8 cellular contexts compared by ENCODE assay signal in the genomic region with DNA sequence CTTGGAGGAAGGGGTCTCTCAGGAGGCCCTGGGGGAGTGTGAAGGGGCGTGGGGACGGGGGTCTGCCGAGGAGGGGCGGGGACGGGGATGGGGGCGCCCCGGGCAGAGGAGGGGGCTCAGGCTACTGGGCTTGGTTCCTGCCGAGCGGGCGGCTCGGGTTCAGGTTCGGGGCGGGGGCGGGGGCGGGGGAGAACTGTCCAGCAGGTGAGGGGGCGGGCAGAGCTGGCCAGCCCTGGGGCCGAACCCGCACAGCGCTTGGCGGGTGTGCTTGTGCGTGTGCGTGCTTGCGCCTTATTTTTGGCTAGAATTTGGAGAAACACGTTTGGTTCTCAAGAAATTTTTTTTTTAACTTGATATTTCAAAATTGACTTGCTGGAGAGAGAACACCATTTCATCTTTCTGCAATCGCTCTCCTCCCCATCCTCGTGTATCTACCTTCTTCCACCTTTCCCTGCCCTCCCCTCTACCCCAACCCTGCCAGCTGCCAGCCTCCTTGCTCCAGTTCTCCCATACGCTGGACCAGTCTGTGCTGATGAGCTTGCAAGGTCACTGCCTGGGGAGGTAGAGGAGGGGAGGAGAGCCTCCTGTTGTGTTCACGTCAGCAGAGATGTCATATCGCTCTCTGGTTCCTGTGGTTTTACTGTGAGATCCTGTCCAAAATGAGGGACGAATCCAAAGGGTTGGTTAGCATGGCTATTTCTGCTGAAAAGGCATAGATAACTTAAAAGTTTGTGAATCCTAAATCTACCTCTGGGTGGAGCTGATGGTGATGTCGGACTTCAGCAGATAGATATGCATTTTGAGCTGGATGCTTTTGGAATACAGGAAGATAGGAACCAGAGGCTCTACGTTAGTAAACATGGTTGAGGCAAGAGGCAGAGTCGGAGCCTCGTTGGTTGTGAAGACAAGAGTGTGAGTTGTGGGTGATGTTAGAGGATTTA. TPM values are rescaled to one million over a fixed set of nuclear protein-coding genes. Genes with fewer than 3 reads are reported as not detected.
DNase-seq lines count a peak whose midpoint lies in the region; ATAC-seq and TF ChIP-seq lines count a peak whose summit lies in the region.

No MANE protein-coding gene starts in this region.

- peak overlapping the region; percentile 83 for H3K4me2 ChIP-seq in HCT116 (ENCODE audit: low read length)
- peak overlapping the region; percentile 93 for H3K4me2 ChIP-seq in PC-3 (ENCODE audit: low read length)

- 1% methylated on average over 34 of the region's 34 CpGs for WGBS in right cardiac atrium

- H3K79me2 ChIP-seq in HCT116 (ENCODE audit: insufficient read depth, low read length) (peaks cover 39% of the 10 kb centered on the region), PC-3 (ENCODE audit: low read length) (peaks cover 41% of the 10 kb centered on the region)

- no peaks in the 10 kb centered on the region for H4K20me1 ChIP-seq in HCT116 (ENCODE audit: insufficient read depth)
- H4K20me1 ChIP-seq in PC-3 (ENCODE audit: low read length), result peaks cover 14% of the 10 kb centered on the region; the same call in 1 of the 2 replicates

- intact Hi-C loops in HCT116 (cut with micrococcal nuclease) (loop anchor here (2.0 kb wide), 2 partner anchors 84 to 138 kb away; partner anchors contain the start of gene SLC39A13), PC-3 (cut with micrococcal nuclease) (loop anchor here (2.0 kb wide), 1 partner anchor 84 kb away; no protein-coding TSS in a partner anchor), right cardiac atrium (cut with DNase I) (loop anchor here in 2 of 4 donors (10.0 kb wide), 1 partner anchor 84 kb away; the partner anchor contains the start of gene MYBPC3 (in 2 of the 2))

- DNase-seq in AML-193 (lab: John Stamatoyannopoulos, UW) (peak; percentile 23 to 39), HCT116 (ENCODE audit: low read depth, low spot score) (no peak), PC-3 (peak; percentile 49), amniotic epithelial cell (ENCODE audit: low read depth) (peak; percentile 57), right cardiac atrium (peak in 1 of 3 donors; percentile 62), retina (peak; percentile 59), germinal center (ENCODE audit: low spot score) (no peak)

- H3F3A ChIP-seq in PC-3 (ENCODE audit: low read length, unreplicated experiment), result no peaks in the 10 kb centered on the region

- H3K4me3 ChIP-seq in HCT116 (replicated peaks in 1 of 2; ENCODE audit: low read depth in 1 of 2, low read length in 2 of 2), result peak overlapping the region; percentile 59 to 76
- peak overlapping the region; percentile 71 for H3K4me3 ChIP-seq in PC-3 (ENCODE audit: low read length)
- peak overlapping the region; percentile 81 for H3K4me3 ChIP-seq in right cardiac atrium (ENCODE audit: low read length)

- H3K36me3 ChIP-seq in HCT116 (ENCODE audit: control insufficient read depth in 1 of 2, insufficient read depth in 2 of 2, low read length in 2 of 2), result peaks cover 3 to 5% of the 10 kb centered on the region in 2 experiments; a peak in 2 of 4 replicates
- H3K36me3 ChIP-seq in PC-3 (ENCODE audit: low read depth, low read length), result peaks cover 6% of the 10 kb centered on the region

- CTCF ChIA-PET in HCT116 (lab: Charles Lee), result interaction anchor here (0.8 to 1.4 kb wide), 3 partner anchors 11 to 84 kb away, joined by 3 to 4 read pairs (median 3); no protein-coding TSS in a partner anchor
- CTCF ChIA-PET in PC-3 (lab: Charles Lee), result interaction anchor here (1.0 to 1.1 kb wide), 2 partner anchors 11 to 84 kb away, joined by 8 to 13 read pairs; no protein-coding TSS in a partner anchor

- H3K9me2 ChIP-seq in HCT116 (ENCODE audit: insufficient read depth) (no peaks in the 10 kb centered on the region), PC-3 (replicated peaks; ENCODE audit: low read length) (no peaks in the 10 kb centered on the region)

- peak overlapping the region; percentile 89 for H3K27ac ChIP-seq in HCT116 (ENCODE audit: low read depth, low read length)
- H3K27ac ChIP-seq in PC-3 (ENCODE audit: low read length), result peak overlapping the region; percentile 82; the same call in 1 of the 2 replicates
- peak overlapping the region; percentile 93 for H3K27ac ChIP-seq in right cardiac atrium (ENCODE audit: low read length)

- BruUV-seq in HCT116 (replicated peaks; lab: Mats Ljungman, UMichigan) (no TSS peak), PC-3 (replicated peaks; lab: Mats Ljungman, UMichigan) (no TSS peak)

- peaks cover 14 to 35% of the 10 kb centered on the region in 2 experiments for H3K4me1 ChIP-seq in HCT116 (ENCODE audit: control insufficient read depth in 1 of 2, insufficient read depth in 2 of 2, low read length in 2 of 2)
- H3K4me1 ChIP-seq in PC-3 (ENCODE audit: insufficient read depth, low read length), result peaks cover 20% of the 10 kb centered on the region
- H3K4me1 ChIP-seq in right cardiac atrium (ENCODE audit: control insufficient read depth, insufficient read depth, low read length), result peaks cover 9% of the 10 kb centered on the region

- POLR2A ChIA-PET in HCT116 (lab: Charles Lee) (interaction anchor here (0.5 to 1.4 kb wide), 2 partner anchors 22 to 752 kb away, joined by 3 read pairs; partner anchors contain the start of gene ACP2), PC-3 (lab: Charles Lee; ENCODE audit: unreplicated experiment) (no interaction called here)

- no peak for TF ChIP-seq POLR2A in HCT116 (IDR thresholded peaks at IDR 0.05; ENCODE audit: borderline replicate concordance, extremely low read depth, insufficient read depth, insufficient read length)

- H3K27me3 ChIP-seq in HCT116 (ENCODE audit: insufficient read depth, low read length) (no peaks in the 10 kb centered on the region), PC-3 (ENCODE audit: low read length) (no peaks in the 10 kb centered on the region), right cardiac atrium (ENCODE audit: control insufficient read depth, insufficient read depth) (no peaks in the 10 kb centered on the region)

- TF ChIP-seq CTCF in HCT116 (IDR thresholded peaks at IDR 0.05 in 2 of 3, conservative IDR thresholded peaks at IDR 0.05 in 1 of 3; ENCODE audit: borderline replicate concordance in 1 of 3, insufficient read depth in 1 of 3, low read depth in 2 of 3, low read length in 2 of 3) (peak in 1 of 3 experiments; percentile 26; a peak in 2 of 6 replicates), PC-3 (conservative IDR thresholded peaks at IDR 0.05; ENCODE audit: low read depth, low read length) (peak; percentile 43; the same call in 1 of the 2 replicates)

- TF ChIP-seq RAD21 in HCT116 (IDR thresholded peaks at IDR 0.05; ENCODE audit: low read depth), result peak; percentile 14; the same call in 1 of the 2 replicates

- peak overlapping the region; percentile 78 for H3K9ac ChIP-seq in HCT116 (ENCODE audit: low read length)
- peak overlapping the region; percentile 75 for H3K9ac ChIP-seq in PC-3 (ENCODE audit: low read length)

- no peak overlapping the region for H2AFZ ChIP-seq in HCT116 (ENCODE audit: low read depth, low read length, poor library complexity, severe bottlenecking)
- H2AFZ ChIP-seq in PC-3 (ENCODE audit: low read length), result peak overlapping the region; percentile 95; the same call in 1 of the 2 replicates

- RAD21 ChIA-PET in HCT116 (lab: Charles Lee; ENCODE audit: low non-redundant PET in 1 of 2, low total read pairs in 2 of 2, uncharacterized antibody in 2 of 2, unreplicated experiment in 2 of 2), result no interaction called here

- ATAC-seq in HCT116 (no peak; the same call in 1 of the 2 replicates), PC-3 (peak; percentile 3), right cardiac atrium (peak in 1 of 2 donors; percentile 4), HG03354 (IDR thresholded peaks at IDR 0.05; ENCODE audit: poor library complexity, severe bottlenecking, unreplicated experiment) (no peak)

- H3K9me3 ChIP-seq in HCT116 (ENCODE audit: control insufficient read depth in 1 of 2, insufficient read depth in 1 of 2, low read depth in 1 of 2, low read length in 2 of 2) (no peaks in the 10 kb centered on the region), PC-3 (ENCODE audit: low read length) (no peaks in the 10 kb centered on the region), right cardiac atrium (ENCODE audit: control insufficient read depth, low read length) (no peaks in the 10 kb centered on the region)

TF ChIP-seq in HCT116, 20 proteins besides CTCF, POLR2A, EP300 and RAD21 (continues in another document):
- TF ChIP-seq SP1 (IDR thresholded peaks at IDR 0.05; ENCODE audit: low read depth) (no peak), EZH2 (IDR thresholded peaks at IDR 0.05) (no peak)

RNA-seq across cellular contexts. Expression of gene MADD, which starts 0.7 kb away (rescaled TPM):
- 37.1 TPM for total RNA-seq in HCT116 (2021; ENCODE audit: unreplicated experiment)
- polyA plus RNA-seq in HCT116 (2012), result 28.7 and 30.1 TPM in 2 replicates
- total RNA-seq in PC-3 (2014; rRNA removed), result 23.1 and 26.4 TPM in 2 replicates
- total RNA-seq in right cardiac atrium, result 10 to 100 TPM; 42.2 to 73.7 (median 54.7) TPM
- polyA plus RNA-seq in right cardiac atrium, result 27.9 TPM

RNA-seq across cellular contexts. Expression of gene NR1H3, which starts 12.8 kb away (rescaled TPM):
- total RNA-seq in HCT116 (2021; ENCODE audit: unreplicated experiment) (23.5 TPM), PC-3 (2014; rRNA removed) (14.2 and 31.6 TPM in 2 replicates), right cardiac atrium (10 to 100 TPM; 22.9 to 42.2 (median 34.2) TPM)
- 27.0 and 27.2 TPM in 2 replicates for polyA plus RNA-seq in HCT116 (2012)
- polyA plus RNA-seq in right cardiac atrium, result 29.5 TPM

RNA-seq across cellular contexts. Expression of gene ACP2, which starts 22.0 kb away (rescaled TPM):
- 21.5 TPM for total RNA-seq in HCT116 (2021; ENCODE audit: unreplicated experiment)
- 18.0 and 19.6 TPM in 2 replicates for polyA plus RNA-seq in HCT116 (2012)
- 24.2 and 26.6 TPM in 2 replicates for total RNA-seq in PC-3 (2014; rRNA removed)
- total RNA-seq in right cardiac atrium, result 10 to 100 TPM; 21.7 to 25.9 (median 25.5) TPM
- polyA plus RNA-seq in right cardiac atrium, result 24.7 TPM

RNA-seq across cellular contexts. Expression of gene DDB2, which starts 55.8 kb away (rescaled TPM):
- total RNA-seq in HCT116 (2021; ENCODE audit: unreplicated experiment), result 64.0 TPM
- polyA plus RNA-seq in HCT116 (2012), result 83.8 and 91.5 TPM in 2 replicates
- 45.4 and 54.5 TPM in 2 replicates for total RNA-seq in PC-3 (2014; rRNA removed)
- 10 to 100 TPM in 3 of 4 donors, 1 to 10 TPM in 1; 9.2 to 12.4 (median 11.8) TPM for total RNA-seq in right cardiac atrium
- polyA plus RNA-seq in right cardiac atrium, result 10.5 TPM

Comparison
In these comparisons a context has a peak if more than half of its experiments do, and no peak if none do; other contexts are left out.
1. DNase-seq: peak in AML-193 (2 of 2), PC-3 (single experiment), amniotic epithelial cell (single experiment) and retina (single experiment); none in HCT116 (single experiment) and germinal center (single experiment).
2. Peak in every context shown above with its lines, with median percentiles within 50 percentile points of each other: H3K27ac ChIP-seq and H3K4me3 ChIP-seq.